8 cellular contexts compared by ENCODE assay signal in genomic region chr15:34772312-34772711, GRCh38. TPM values are rescaled to one million over a fixed set of nuclear protein-coding genes. Genes with fewer than 3 reads are reported as not detected.
"Had no signal": no experiment of that assay in that cellular context is flagged by ENCODE, and none has a peak within 500 bp of the region (broad histone marks: within the 10 kb centered on the region; RNA-seq: fewer than 3 reads in every experiment).

No MANE protein-coding gene starts in this region.

- DNase-seq: IMR-90, KBM-7 had no signal

- H3K9me3 Mint-ChIP-seq: IgD-negative memory B cell had no signal

- H3K27ac Mint-ChIP-seq: IgD-negative memory B cell had no signal

- H3K4me3 Mint-ChIP-seq: IgD-negative memory B cell had no signal

- H3K36me3 Mint-ChIP-seq: IgD-negative memory B cell had no signal

- H3K27ac ChIP-seq: HL-60 had no signal

- ATAC-seq: HepG2 had no signal

- FAIRE-seq: HepG2, HTR-8/SVneo had no signal

RNA-seq across cellular contexts. Expression of gene GJD2, which starts 17.5 kb away (rescaled TPM):
- total RNA-seq: HepG2, HT-29, HT1080, IMR-90 had no signal
- polyA plus RNA-seq: HepG2, IgD-negative memory B cell, IMR-90 had no signal

RNA-seq across cellular contexts. Expression of gene ACTC1, which starts 23.0 kb away (rescaled TPM):
- total RNA-seq: HepG2, HT-29, HT1080 had no signal
- polyA plus RNA-seq: HepG2, IgD-negative memory B cell had no signal
